ENCODE assay signal across 17 cellular contexts in genomic region chr2:172333626-172334330, GRCh38.
DNase-seq lines count a peak whose midpoint lies in the region; ATAC-seq and TF ChIP-seq lines count a peak whose summit lies in the region.
"Had no signal": no experiment of that assay in that cellular context is flagged by ENCODE, and none has a peak within 500 bp of the region (broad histone marks: within the 10 kb centered on the region; RNA-seq: fewer than 3 reads in every experiment).

No MANE protein-coding gene starts in this region.

- WGBS in transverse colon (ENCODE audit: low coverage in 1 of 2), 2 donors, result 49 to 54% methylated on average over 2 of the region's 2 CpGs

- intact Hi-C loops in transverse colon (cut with DNase I; ENCODE audit: low total_unique reads), result no loop called here

- no peak for TF ChIP-seq EP300 in transverse colon (IDR thresholded peaks at IDR 0.05; ENCODE audit: low read depth)

- no peak for TF ChIP-seq CTCF in transverse colon (IDR thresholded peaks at IDR 0.05)

- no peak for ATAC-seq in HG02981 (IDR thresholded peaks at IDR 0.05; ENCODE audit: unreplicated experiment)

- DNase-seq in NCI-H1694 treated with DMSO at 0.1 percent for 48 hours (lab: John Stamatoyannopoulos, UW) (peak; percentile 25), NCI-H1694 (lab: John Stamatoyannopoulos, UW) (no peak), adipocyte (ENCODE audit: low read depth) (peak; percentile 5), lung microvascular endothelial cell (ENCODE audit: low read depth in 2 of 2) (peak; percentile 32 to 82), transverse colon (no peak), NCI-H510A (lab: John Stamatoyannopoulos, UW) (no peak), NCI-H2227 treated with DMSO at 0.1 percent for 48 hours (lab: John Stamatoyannopoulos, UW) (no peak)
- DNase-seq: AML-193, H7, HFFc6, NCI-H1092 treated with DMSO at 0.1 percent for 48 hours, OCI-M1, SHP77 had no signal

- H3K9ac ChIP-seq in adipocyte (ENCODE audit: low read length), result no peak overlapping the region

- H3K27me3 ChIP-seq in adipocyte (replicated peaks; ENCODE audit: control insufficient read depth, insufficient read depth, low read length) (peaks cover 20% of the 10 kb centered on the region), transverse colon (no peaks in the 10 kb centered on the region)

- peak overlapping the region; percentile 8 to 86 (median 38) for H3K27ac ChIP-seq in transverse colon
- H3K27ac ChIP-seq: 22Rv1, C4-2B, SK-N-MC had no signal

- in situ Hi-C loops in transverse colon (cut with MboI; ENCODE audit: low pct_ligation_motif_present in 1 of 4, low pct_unique_long_range_greater_than_20kb in 1 of 4, low sequenced_read_pairs in 3 of 4), result no loop called here

- H3K36me3 ChIP-seq in adipocyte (ENCODE audit: control insufficient read depth, insufficient read depth, low read length, severe bottlenecking) (no peaks in the 10 kb centered on the region), transverse colon (no peaks in the 10 kb centered on the region)

- H3K9me3 ChIP-seq in adipocyte (ENCODE audit: control insufficient read depth, low read length) (no peaks in the 10 kb centered on the region), transverse colon (no peaks in the 10 kb centered on the region)

- TF ChIP-seq POLR2A in transverse colon (IDR thresholded peaks at IDR 0.05), result no peak

- H3K4me1 ChIP-seq in adipocyte (ENCODE audit: control insufficient read depth, insufficient read depth, low read length) (no peaks in the 10 kb centered on the region), transverse colon (peaks cover 11 to 58% (median 27%) of the 10 kb centered on the region in 4 donors)

- no peak overlapping the region for H3K4me3 ChIP-seq in adipocyte (ENCODE audit: low read length)
- H3K4me3 ChIP-seq in transverse colon, result no peak overlapping the region
- H3K4me3 ChIP-seq: SK-N-MC had no signal

Comparison
In these comparisons a context has a peak if more than half of its experiments do, and no peak if none do; other contexts are left out.
1. DNase-seq: peak in NCI-H1694 treated with DMSO at 0.1 percent for 48 hours (single experiment), adipocyte (single experiment) and lung microvascular endothelial cell (2 of 2); none in NCI-H1694 (single experiment), transverse colon (single experiment), NCI-H510A (single experiment) and NCI-H2227 treated with DMSO at 0.1 percent for 48 hours (single experiment).